ENCODE assay signal across 30 cellular contexts in the genomic region with DNA sequence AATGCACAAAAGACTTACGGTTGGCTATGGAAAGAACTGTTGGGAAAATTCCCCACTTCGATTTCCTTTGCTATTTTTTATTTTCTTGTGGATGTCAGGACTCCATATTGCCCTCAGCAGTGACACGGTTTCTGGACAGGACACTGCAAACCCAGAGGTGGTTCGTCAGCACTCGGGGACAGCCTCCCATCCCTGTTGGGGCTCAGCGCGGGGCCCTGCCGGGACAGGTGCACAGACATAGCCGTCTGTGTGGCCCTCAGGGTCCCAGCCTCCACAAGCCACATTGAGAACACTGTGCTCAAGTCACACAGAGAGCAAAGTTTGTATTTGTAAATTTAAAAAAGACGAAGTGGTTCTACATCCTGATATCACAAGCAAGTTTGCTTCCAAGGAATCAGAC. TPM values are rescaled to one million over a fixed set of nuclear protein-coding genes. Genes with fewer than 3 reads are reported as not detected.
"Had no signal": no experiment of that assay in that cellular context is flagged by ENCODE, and none has a peak within 500 bp of the region (broad histone marks: within the 10 kb centered on the region; RNA-seq: fewer than 3 reads in every experiment).

No MANE protein-coding gene starts in this region.

- H3K4me3 ChIP-seq: ascending aorta, breast epithelium had no signal

- DNase-seq: activated B cell treated with CpG ODN at 0.5 μM for 24 hours; activated CD4-positive, alpha-beta memory T cell treated with anti-CD3 and anti-CD28 coated beads for 36 hours; activated CD4-positive, alpha-beta T cell treated with anti-CD3 and anti-CD28 coated beads for 4 hours; activated CD4-positive, alpha-beta T cell treated with anti-CD3 and anti-CD28 coated beads, Interleukin-2, amount 10 ng/mL, durations not matched to agents 7 days and 5 days; activated CD4-positive, CD25-positive, alpha-beta regulatory T cell treated with anti-CD3 and anti-CD28 coated beads, Interleukin-2, amount 50 U/mL, for 72 hours; activated CD8-positive, alpha-beta memory T cell treated with anti-CD3 and anti-CD28 coated beads, Interleukin-2, amount 10 ng/mL, durations not matched to agents 7 days and 5 days; activated CD8-positive, alpha-beta memory T cell treated with anti-CD3 and anti-CD28 coated beads, Interleukin-2, amount 50 U/mL, for 48 hours; activated CD8-positive, alpha-beta T cell treated with anti-CD3 and anti-CD28 coated beads for 36 hours; activated effector memory CD4-positive, alpha-beta T cell treated with Interleukin-2 at 50 U/mL for 16 hours; activated gamma-delta T cell; activated naive CD4-positive, alpha-beta T cell treated with anti-CD3 and anti-CD28 coated beads, Interleukin-2, amount 10 ng/mL, durations not matched to agents 7 days and 5 days; activated naive CD4-positive, alpha-beta T cell treated with Interleukin-2 at 50 U/mL for 16 hours; activated naive CD8-positive, alpha-beta T cell treated with anti-CD3 and anti-CD28 coated beads, Interleukin-2, amount 10 ng/mL, durations not matched to agents 7 days and 5 days; activated naive CD8-positive, alpha-beta T cell treated with anti-CD3 and anti-CD28 coated beads, Interleukin-2, amount 50 U/mL, for 24 hours; activated T-cell treated with anti-CD3 and anti-CD28 coated beads, Interleukin-2, amount 50 U/mL, for 24 hours; activated T-cell treated with anti-CD3 and anti-CD28 coated beads, Interleukin-2, amount 50 U/mL, for 48 hours; brain microvascular endothelial cell; central memory CD4-positive, alpha-beta T cell; T-helper 1 cell; T-helper 2 cell; T-helper 9 cell had no signal

- H3K27ac ChIP-seq: ascending aorta, brain microvascular endothelial cell, breast epithelium, VCaP had no signal

- H3K36me3 ChIP-seq: ascending aorta, brain microvascular endothelial cell, breast epithelium had no signal

- H3K4me3 Mint-ChIP-seq: activated B cell treated with CpG ODN at 0.5 μM for 24 hours; activated CD4-positive, alpha-beta memory T cell treated with anti-CD3 and anti-CD28 coated beads for 36 hours; activated CD4-positive, alpha-beta T cell treated with anti-CD3 and anti-CD28 coated beads, Interleukin-2, amount 10 ng/mL, durations not matched to agents 7 days and 5 days; activated CD8-positive, alpha-beta memory T cell treated with anti-CD3 and anti-CD28 coated beads, Interleukin-2, amount 10 ng/mL, durations not matched to agents 7 days and 5 days; activated CD8-positive, alpha-beta T cell treated with anti-CD3 and anti-CD28 coated beads for 36 hours; activated naive CD4-positive, alpha-beta T cell treated with anti-CD3 and anti-CD28 coated beads, Interleukin-2, amount 10 ng/mL, durations not matched to agents 7 days and 5 days; activated naive CD4-positive, alpha-beta T cell treated with anti-CD3 and anti-CD28 coated beads, Interleukin-2, amount 50 U/mL, for 24 hours; activated naive CD8-positive, alpha-beta T cell; activated naive CD8-positive, alpha-beta T cell treated with anti-CD3 and anti-CD28 coated beads, Interleukin-2, amount 10 ng/mL, durations not matched to agents 7 days and 5 days; activated naive CD8-positive, alpha-beta T cell treated with anti-CD3 and anti-CD28 coated beads, Interleukin-2, amount 50 U/mL, for 24 hours; activated T-cell treated with anti-CD3 and anti-CD28 coated beads, Interleukin-2, amount 50 U/mL, for 24 hours; T-helper 1 cell treated with Interleukin-12 subunit alpha and Interleukin-12 subunit beta and Interleukin-4 antibody, amounts not matched to agents 30 μg/mL and 1 μg/mL, for 36 hours; T-helper 2 cell treated with Interferon-gamma antibody and Interleukin-4, amounts not matched to agents 5 μg/mL and 100 μg/mL, for 36 hours had no signal

- H3K27ac Mint-ChIP-seq: activated B cell treated with CpG ODN at 0.5 μM for 24 hours; activated CD4-positive, alpha-beta memory T cell treated with anti-CD3 and anti-CD28 coated beads for 36 hours; activated CD4-positive, alpha-beta T cell treated with anti-CD3 and anti-CD28 coated beads, Interleukin-2, amount 10 ng/mL, durations not matched to agents 7 days and 5 days; activated CD8-positive, alpha-beta memory T cell treated with anti-CD3 and anti-CD28 coated beads, Interleukin-2, amount 10 ng/mL, durations not matched to agents 7 days and 5 days; activated CD8-positive, alpha-beta T cell treated with anti-CD3 and anti-CD28 coated beads for 36 hours; activated naive CD4-positive, alpha-beta T cell treated with anti-CD3 and anti-CD28 coated beads, Interleukin-2, amount 10 ng/mL, durations not matched to agents 7 days and 5 days; activated naive CD4-positive, alpha-beta T cell treated with anti-CD3 and anti-CD28 coated beads, Interleukin-2, amount 50 U/mL, for 24 hours; activated naive CD8-positive, alpha-beta T cell; activated naive CD8-positive, alpha-beta T cell treated with anti-CD3 and anti-CD28 coated beads, Interleukin-2, amount 10 ng/mL, durations not matched to agents 7 days and 5 days; activated naive CD8-positive, alpha-beta T cell treated with anti-CD3 and anti-CD28 coated beads, Interleukin-2, amount 50 U/mL, for 24 hours; activated T-cell treated with anti-CD3 and anti-CD28 coated beads, Interleukin-2, amount 50 U/mL, for 24 hours; activated T-helper 2 cell treated with anti-CD3 and anti-CD28 coated beads, Interferon-gamma antibody, Interleukin-2, Interleukin-4, amounts not matched to agents 10 μg/mL and 5 μg/mL and 100 μg/mL, durations not matched to agents 14 hours and 24 hours and 36 hours; T-helper 1 cell treated with Interleukin-12 subunit alpha and Interleukin-12 subunit beta and Interleukin-4 antibody, amounts not matched to agents 30 μg/mL and 1 μg/mL, for 36 hours; T-helper 2 cell treated with Interferon-gamma antibody and Interleukin-4, amounts not matched to agents 5 μg/mL and 100 μg/mL, for 36 hours had no signal

- H3K4me1 ChIP-seq: ascending aorta, breast epithelium had no signal

- H3K27me3 Mint-ChIP-seq: activated B cell treated with CpG ODN at 0.5 μM for 24 hours; activated CD4-positive, alpha-beta memory T cell treated with anti-CD3 and anti-CD28 coated beads for 36 hours; activated CD4-positive, alpha-beta T cell treated with anti-CD3 and anti-CD28 coated beads, Interleukin-2, amount 10 ng/mL, durations not matched to agents 7 days and 5 days; activated CD8-positive, alpha-beta memory T cell treated with anti-CD3 and anti-CD28 coated beads, Interleukin-2, amount 10 ng/mL, durations not matched to agents 7 days and 5 days; activated naive CD4-positive, alpha-beta T cell treated with anti-CD3 and anti-CD28 coated beads, Interleukin-2, amount 10 ng/mL, durations not matched to agents 7 days and 5 days; activated naive CD8-positive, alpha-beta T cell treated with anti-CD3 and anti-CD28 coated beads, Interleukin-2, amount 10 ng/mL, durations not matched to agents 7 days and 5 days; activated naive CD8-positive, alpha-beta T cell treated with anti-CD3 and anti-CD28 coated beads, Interleukin-2, amount 50 U/mL, for 24 hours; activated T-cell treated with anti-CD3 and anti-CD28 coated beads, Interleukin-2, amount 50 U/mL, for 24 hours had no signal

- H3K9me3 Mint-ChIP-seq: activated B cell treated with CpG ODN at 0.5 μM for 24 hours; activated CD4-positive, alpha-beta memory T cell treated with anti-CD3 and anti-CD28 coated beads for 36 hours; activated CD4-positive, alpha-beta T cell treated with anti-CD3 and anti-CD28 coated beads, Interleukin-2, amount 10 ng/mL, durations not matched to agents 7 days and 5 days; activated CD8-positive, alpha-beta T cell treated with anti-CD3 and anti-CD28 coated beads for 36 hours; activated naive CD4-positive, alpha-beta T cell treated with anti-CD3 and anti-CD28 coated beads, Interleukin-2, amount 10 ng/mL, durations not matched to agents 7 days and 5 days; activated naive CD4-positive, alpha-beta T cell treated with anti-CD3 and anti-CD28 coated beads, Interleukin-2, amount 50 U/mL, for 24 hours; activated naive CD8-positive, alpha-beta T cell treated with anti-CD3 and anti-CD28 coated beads, Interleukin-2, amount 10 ng/mL, durations not matched to agents 7 days and 5 days; activated naive CD8-positive, alpha-beta T cell treated with anti-CD3 and anti-CD28 coated beads, Interleukin-2, amount 50 U/mL, for 24 hours; activated T-cell treated with anti-CD3 and anti-CD28 coated beads, Interleukin-2, amount 50 U/mL, for 24 hours; activated T-helper 2 cell treated with anti-CD3 and anti-CD28 coated beads, Interferon-gamma antibody, Interleukin-2, Interleukin-4, amounts not matched to agents 10 μg/mL and 5 μg/mL and 100 μg/mL, durations not matched to agents 14 hours and 24 hours and 36 hours; T-helper 1 cell treated with Interleukin-12 subunit alpha and Interleukin-12 subunit beta and Interleukin-4 antibody, amounts not matched to agents 30 μg/mL and 1 μg/mL, for 36 hours; T-helper 2 cell treated with Interferon-gamma antibody and Interleukin-4, amounts not matched to agents 5 μg/mL and 100 μg/mL, for 36 hours had no signal

- H3K36me3 Mint-ChIP-seq: activated CD4-positive, alpha-beta memory T cell treated with anti-CD3 and anti-CD28 coated beads for 36 hours; activated CD8-positive, alpha-beta memory T cell treated with anti-CD3 and anti-CD28 coated beads, Interleukin-2, amount 10 ng/mL, durations not matched to agents 7 days and 5 days; activated naive CD4-positive, alpha-beta T cell treated with anti-CD3 and anti-CD28 coated beads, Interleukin-2, amount 10 ng/mL, durations not matched to agents 7 days and 5 days; activated naive CD4-positive, alpha-beta T cell treated with anti-CD3 and anti-CD28 coated beads, Interleukin-2, amount 50 U/mL, for 24 hours; activated naive CD8-positive, alpha-beta T cell; activated naive CD8-positive, alpha-beta T cell treated with anti-CD3 and anti-CD28 coated beads, Interleukin-2, amount 10 ng/mL, durations not matched to agents 7 days and 5 days had no signal

- ATAC-seq: activated CD8-positive, alpha-beta memory T cell treated with anti-CD3 and anti-CD28 coated beads, Interleukin-2, amount 10 ng/mL, durations not matched to agents 7 days and 5 days; activated CD8-positive, alpha-beta T cell treated with anti-CD3 and anti-CD28 coated beads for 36 hours; activated naive CD8-positive, alpha-beta T cell treated with anti-CD3 and anti-CD28 coated beads, Interleukin-2, amount 50 U/mL, for 24 hours had no signal

- H3K9me3 ChIP-seq: ascending aorta, breast epithelium had no signal

- H3K27me3 ChIP-seq: ascending aorta, brain microvascular endothelial cell had no signal

- H3K4me1 Mint-ChIP-seq: activated B cell treated with CpG ODN at 0.5 μM for 24 hours; activated CD4-positive, alpha-beta T cell treated with anti-CD3 and anti-CD28 coated beads, Interleukin-2, amount 10 ng/mL, durations not matched to agents 7 days and 5 days; activated CD8-positive, alpha-beta memory T cell treated with anti-CD3 and anti-CD28 coated beads, Interleukin-2, amount 10 ng/mL, durations not matched to agents 7 days and 5 days; activated naive CD4-positive, alpha-beta T cell treated with anti-CD3 and anti-CD28 coated beads, Interleukin-2, amount 10 ng/mL, durations not matched to agents 7 days and 5 days; activated naive CD4-positive, alpha-beta T cell treated with anti-CD3 and anti-CD28 coated beads, Interleukin-2, amount 50 U/mL, for 24 hours; activated naive CD8-positive, alpha-beta T cell treated with anti-CD3 and anti-CD28 coated beads, Interleukin-2, amount 10 ng/mL, durations not matched to agents 7 days and 5 days; activated naive CD8-positive, alpha-beta T cell treated with anti-CD3 and anti-CD28 coated beads, Interleukin-2, amount 50 U/mL, for 24 hours had no signal

RNA-seq across cellular contexts. Expression of a gene that starts 38.7 kb away (rescaled TPM):
- total RNA-seq: activated B cell treated with CpG ODN at 0.5 μM for 24 hours; activated CD4-positive, alpha-beta memory T cell treated with anti-CD3 and anti-CD28 coated beads for 36 hours; activated CD4-positive, alpha-beta T cell treated with anti-CD3 and anti-CD28 coated beads, Interleukin-2, amount 10 ng/mL, durations not matched to agents 7 days and 5 days; activated CD8-positive, alpha-beta memory T cell treated with anti-CD3 and anti-CD28 coated beads, Interleukin-2, amount 10 ng/mL, durations not matched to agents 7 days and 5 days; activated CD8-positive, alpha-beta T cell treated with anti-CD3 and anti-CD28 coated beads for 36 hours; activated naive CD8-positive, alpha-beta T cell treated with anti-CD3 and anti-CD28 coated beads, Interleukin-2, amount 10 ng/mL, durations not matched to agents 7 days and 5 days; ascending aorta; breast epithelium; cardiac septum had no signal
